In the genomic region with DNA sequence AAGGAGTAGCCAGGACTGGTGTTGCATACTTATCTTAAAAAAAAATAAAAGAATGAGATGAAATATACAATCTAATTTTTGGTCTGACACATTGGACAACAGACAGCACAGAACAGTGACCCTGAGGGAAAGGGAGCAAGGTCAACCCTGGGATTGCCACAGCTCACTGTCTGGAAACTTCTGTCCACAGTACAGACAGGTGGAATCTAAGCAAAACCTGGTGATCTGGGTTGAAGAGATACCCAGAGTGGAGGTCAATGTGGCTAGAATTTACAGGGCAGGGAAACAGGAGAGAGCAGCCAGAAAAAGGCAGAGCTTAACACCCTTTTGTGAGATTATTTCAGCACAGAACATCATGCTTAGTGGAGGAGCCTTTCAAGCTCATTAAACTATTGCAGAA, we compare ENCODE assay signal across 21 cellular contexts.
"Had no signal": no experiment of that assay in that cellular context is flagged by ENCODE, and none has a peak within 500 bp of the region (broad histone marks: within the 10 kb centered on the region; RNA-seq: fewer than 3 reads in every experiment).

No MANE protein-coding gene starts in this region.

- H3K4me1 Mint-ChIP-seq: immature natural killer cell had no signal

- H3K4me1 ChIP-seq: esophagus squamous epithelium, gastroesophageal sphincter, left ventricle myocardium inferior, psoas muscle, sigmoid colon had no signal

- H3K9me3 ChIP-seq: esophagus squamous epithelium, gastroesophageal sphincter, left ventricle myocardium inferior, neutrophil, psoas muscle, sigmoid colon had no signal

- H3K36me3 ChIP-seq: esophagus squamous epithelium, gastroesophageal sphincter, left ventricle myocardium inferior, neutrophil, sigmoid colon had no signal

- H3K27me3 Mint-ChIP-seq: dendritic cell treated with granulocyte-macrophage colony-stimulating factor and Interleukin-4, amounts not matched to agents 40 ng/mL and 50 ng/mL, for 4 days; effector memory CD8-positive, alpha-beta T cell; naive B cell had no signal

- H3K4me3 Mint-ChIP-seq: dendritic cell treated with granulocyte-macrophage colony-stimulating factor and Interleukin-4, amounts not matched to agents 40 ng/mL and 50 ng/mL, for 4 days; effector memory CD8-positive, alpha-beta T cell; immature natural killer cell; naive B cell; nephron progenitor cell had no signal

- ATAC-seq: effector memory CD8-positive, alpha-beta T cell; gastroesophageal sphincter; psoas muscle had no signal

- H3K9me3 Mint-ChIP-seq: dendritic cell treated with granulocyte-macrophage colony-stimulating factor and Interleukin-4, amounts not matched to agents 40 ng/mL and 50 ng/mL, for 4 days; naive B cell; nephron progenitor cell had no signal

- H3K27me3 ChIP-seq: esophagus squamous epithelium, gastroesophageal sphincter, neutrophil, sigmoid colon had no signal

- H3K27ac ChIP-seq: epithelial cell of prostate, esophagus squamous epithelium, gastroesophageal sphincter, left ventricle myocardium inferior, neutrophil, psoas muscle, sigmoid colon, skin epidermis had no signal

- H3K36me3 Mint-ChIP-seq: immature natural killer cell, naive B cell had no signal

- H3K4me3 ChIP-seq: esophagus squamous epithelium, gastroesophageal sphincter, left ventricle myocardium inferior, lung, psoas muscle, sigmoid colon, skin epidermis had no signal

- DNase-seq: effector memory CD8-positive, alpha-beta T cell; esophagus squamous epithelium; foreskin fibroblast; glutamatergic neuron; immature natural killer cell; left ventricle myocardium inferior; mesenchymal stem cell; naive B cell; nephron progenitor cell; psoas muscle; retina; sigmoid colon; stimulated activated CD4-positive, alpha-beta T cell treated with anti-CD3 and anti-CD28 coated beads, Interleukin-2, amount 100 ng/mL, for 24 hours; stimulated activated naive CD4-positive, alpha-beta T cell treated with Interleukin-2 at 50 U/mL for 16 hours; trophoblast cell had no signal
